ENCODE assay signal across 9 cellular contexts in the genomic region with DNA sequence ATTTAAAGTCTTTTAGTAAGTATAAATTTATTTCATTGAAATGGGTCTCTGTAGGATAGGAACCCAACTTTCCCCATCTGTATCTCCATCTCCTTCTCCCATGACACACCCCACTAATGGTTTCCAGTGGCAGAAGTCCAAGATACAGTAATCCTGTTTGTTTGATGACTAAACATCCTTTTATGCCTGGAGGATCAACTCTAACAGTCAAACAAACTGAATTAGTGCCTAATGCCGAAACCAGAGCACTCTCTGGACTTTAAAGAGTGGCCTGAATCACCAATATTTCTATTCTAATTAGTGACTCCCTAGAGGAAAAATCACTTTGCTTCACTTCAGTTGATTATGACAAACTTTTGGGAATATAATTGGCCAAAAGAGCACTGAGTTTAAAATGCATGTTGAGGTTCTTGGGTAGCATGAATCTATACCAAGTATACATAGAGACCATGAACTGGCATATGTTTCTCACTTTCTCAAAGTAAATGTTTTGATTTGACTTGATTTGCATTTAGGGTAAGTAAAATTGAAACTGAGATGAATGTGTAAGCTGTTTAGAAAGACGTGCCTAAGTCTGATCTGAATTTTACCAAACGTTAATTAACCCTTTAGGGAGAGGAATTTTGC.
A peak's percentile ranks its signal among the peaks of the same experiment; 100 is the strongest.
DNase-seq lines count a peak whose midpoint lies in the region; ATAC-seq, FAIRE-seq and TF ChIP-seq lines count a peak whose summit lies in the region.
"Had no signal": no experiment of that assay in that cellular context is flagged by ENCODE, and none has a peak within 500 bp of the region (broad histone marks: within the 10 kb centered on the region; RNA-seq: fewer than 3 reads in every experiment).

No MANE protein-coding gene starts in this region.

- H3K4me1 ChIP-seq in kidney (ENCODE audit: control insufficient read depth in 1 of 2, insufficient read depth in 1 of 2, low read depth in 1 of 2, low read length in 2 of 2) (no peaks in the 10 kb centered on the region), right cardiac atrium (ENCODE audit: control insufficient read depth, insufficient read depth, low read length) (no peaks in the 10 kb centered on the region)
- H3K4me1 ChIP-seq: adrenal gland had no signal

- H3K27ac ChIP-seq in brain microvascular endothelial cell (peak overlapping the region; percentile 34), kidney (ENCODE audit: low read depth in 2 of 2, low read length in 2 of 2) (no peak overlapping the region), right cardiac atrium (ENCODE audit: low read length) (no peak overlapping the region)
- H3K27ac ChIP-seq: adrenal gland had no signal

- intact Hi-C loops in kidney (cut with DNase I) (no loop called here), right cardiac atrium (cut with DNase I) (no loop called here)

- in situ Hi-C loops in brain microvascular endothelial cell (cut with HindIII; ENCODE audit: low pct_ligation_motif_present, low sequenced_read_pairs) = no loop called here

- H3K9ac ChIP-seq in kidney (ENCODE audit: low read length in 2 of 2) = no peak overlapping the region

- peak overlapping the region; percentile 34 for H3K27ac Mint-ChIP-seq in osteocyte (ENCODE audit: unreplicated experiment)

- ATAC-seq in GM19455 (IDR thresholded peaks at IDR 0.05; ENCODE audit: unreplicated experiment) (no peak), right cardiac atrium (no peak)

- H3K27me3 ChIP-seq in brain microvascular endothelial cell (replicated peaks) (no peaks in the 10 kb centered on the region), right cardiac atrium (ENCODE audit: control insufficient read depth, insufficient read depth) (no peaks in the 10 kb centered on the region)
- H3K27me3 ChIP-seq: adrenal gland had no signal

- no peak for FAIRE-seq in kidney (lab: Jason Lieb, UNC)

- no peaks in the 10 kb centered on the region for H3K9me3 ChIP-seq in kidney (ENCODE audit: control insufficient read depth in 1 of 2, low read length in 2 of 2)
- H3K9me3 ChIP-seq in right cardiac atrium (ENCODE audit: control insufficient read depth, low read length) = no peaks in the 10 kb centered on the region
- H3K9me3 ChIP-seq: adrenal gland had no signal

- H3K4me3 ChIP-seq in brain microvascular endothelial cell (ENCODE audit: low read depth, low read length) (no peak overlapping the region), kidney (ENCODE audit: low read length in 2 of 2) (no peak overlapping the region), right cardiac atrium (ENCODE audit: low read length) (no peak overlapping the region)
- H3K4me3 ChIP-seq: adrenal gland had no signal

- H3K36me3 Mint-ChIP-seq in osteocyte (ENCODE audit: unreplicated experiment) = no peaks in the 10 kb centered on the region

- H3K9me3 Mint-ChIP-seq in osteocyte (ENCODE audit: unreplicated experiment) = peaks cover 6% of the 10 kb centered on the region

- no peaks in the 10 kb centered on the region for H3K27me3 Mint-ChIP-seq in osteocyte (ENCODE audit: unreplicated experiment)

- H3K36me3 ChIP-seq in brain microvascular endothelial cell (replicated peaks) = no peaks in the 10 kb centered on the region
- H3K36me3 ChIP-seq in kidney (ENCODE audit: control insufficient read depth in 1 of 2, insufficient read depth in 2 of 2, low read length in 2 of 2) = no peaks in the 10 kb centered on the region
- H3K36me3 ChIP-seq: adrenal gland had no signal

- WGBS in right cardiac atrium = 36% methylated on average over 3 of the region's 3 CpGs

- peaks cover 14% of the 10 kb centered on the region for H3K4me1 Mint-ChIP-seq in osteocyte (ENCODE audit: unreplicated experiment)

- DNase-seq in ELR (ENCODE audit: low read depth) = peak; percentile 70
- DNase-seq in NCI-H2081 (lab: John Stamatoyannopoulos, UW) = peak; percentile 73 to 91
- DNase-seq in brain microvascular endothelial cell = peak; percentile 83
- no peak for DNase-seq in osteocyte (ENCODE audit: extremely low spot score, unreplicated experiment)
- DNase-seq in kidney = no peak
- DNase-seq in right cardiac atrium = no peak
- no peak for DNase-seq in superior temporal gyrus (ENCODE audit: extremely low spot score)
- DNase-seq: adrenal gland had no signal

- H3K4me3 Mint-ChIP-seq in osteocyte (ENCODE audit: unreplicated experiment) = no peak overlapping the region

- no peak for TF ChIP-seq CTCF in brain microvascular endothelial cell (IDR thresholded peaks at IDR 0.05; ENCODE audit: low read depth, low read length, missing control alignments)
- TF ChIP-seq CTCF in osteocyte (IDR thresholded peaks at IDR 0.05) = no peak
- no peak for TF ChIP-seq CTCF in kidney (IDR thresholded peaks at IDR 0.05; ENCODE audit: borderline replicate concordance, extremely low read depth, insufficient read depth)

Comparison
In these comparisons a context has a peak if more than half of its experiments do, and no peak if none do; other contexts are left out.
1. DNase-seq: peak in ELR (single experiment), NCI-H2081 (2 of 2) and brain microvascular endothelial cell (single experiment); none in osteocyte (single experiment), kidney (single experiment), right cardiac atrium (0 of 3) and superior temporal gyrus (single experiment).